In genomic region chr1:155134322-155134721, GRCh38 we compare ENCODE assay signal across 8 cellular contexts. TPM values are rescaled to one million over a fixed set of nuclear protein-coding genes. Genes with fewer than 3 reads are reported as not detected.
DNase-seq lines count a peak whose midpoint lies in the region; ATAC-seq and TF ChIP-seq lines count a peak whose summit lies in the region.

No MANE protein-coding gene starts in this region.

- peaks cover 28% of the 10 kb centered on the region for H3K36me3 ChIP-seq in cardiac muscle cell
- H3K36me3 ChIP-seq in muscle layer of colon (ENCODE audit: insufficient read depth, low read length) = peaks cover 27% of the 10 kb centered on the region
- H3K36me3 ChIP-seq in urinary bladder (ENCODE audit: insufficient read depth) = no peaks in the 10 kb centered on the region

- peak overlapping the region; percentile 93 for H3K27ac ChIP-seq in cardiac muscle cell
- H3K27ac ChIP-seq in muscle layer of colon (ENCODE audit: low read depth, low read length) = peak overlapping the region; percentile 62
- peak overlapping the region; percentile 24 for H3K27ac ChIP-seq in urinary bladder (ENCODE audit: low read depth)

- H3K4me1 ChIP-seq in cardiac muscle cell (ENCODE audit: low read depth) = peaks cover 20% of the 10 kb centered on the region
- H3K4me1 ChIP-seq in muscle layer of colon (ENCODE audit: insufficient read depth, low read length) = peaks cover 38% of the 10 kb centered on the region
- H3K4me1 ChIP-seq in urinary bladder (ENCODE audit: insufficient read depth) = no peaks in the 10 kb centered on the region

- peaks cover 18% of the 10 kb centered on the region for H3K36me3 Mint-ChIP-seq in brain

- H3K9me3 ChIP-seq in cardiac muscle cell (ENCODE audit: low read depth) (no peaks in the 10 kb centered on the region), muscle layer of colon (ENCODE audit: low read length) (no peaks in the 10 kb centered on the region)

- H3K9ac ChIP-seq in muscle layer of colon (ENCODE audit: low read length) = peak overlapping the region; percentile 98

- peak overlapping the region; percentile 92 to 98 (median 94) for H3K4me3 Mint-ChIP-seq in brain

- H3K27me3 ChIP-seq in cardiac muscle cell (no peaks in the 10 kb centered on the region), muscle layer of colon (ENCODE audit: control insufficient read depth in 1 of 2, insufficient read depth in 2 of 2, low read length in 2 of 2) (no peaks in the 10 kb centered on the region)

- no peak for ATAC-seq in left ventricle myocardium superior

- 68% methylated on average over 1 of the region's 1 CpG for WGBS in urinary bladder

- no peak for DNase-seq in cardiac muscle cell (ENCODE audit: low read depth in 1 of 2, low spot score in 1 of 2)
- DNase-seq in left ventricle myocardium superior = no peak
- no peak for DNase-seq in GM19238 (ENCODE audit: insufficient read length, low spot score)
- DNase-seq in DMS79 (lab: John Stamatoyannopoulos, UW) = no peak
- DNase-seq in glomerular visceral epithelial cell (ENCODE audit: extremely low spot score) = no peak

- TF ChIP-seq CTCF in cardiac muscle cell (IDR thresholded peaks at IDR 0.05; ENCODE audit: low read depth, low read length) (no peak), brain (conservative IDR thresholded peaks at IDR 0.05) (no peak)

- no peaks in the 10 kb centered on the region for H3K9me3 Mint-ChIP-seq in brain

- intact Hi-C loops in left ventricle myocardium superior (cut with micrococcal nuclease) = no loop called here

- peak overlapping the region in 4 of 5 experiments; percentile 99 to 100 (median 100) for H3K27ac Mint-ChIP-seq in brain

- peaks cover 74% of the 10 kb centered on the region for H3K4me1 Mint-ChIP-seq in brain

- peaks cover 8% of the 10 kb centered on the region for H3K27me3 Mint-ChIP-seq in brain

- H3K4me3 ChIP-seq in cardiac muscle cell (no peak overlapping the region), muscle layer of colon (ENCODE audit: low read depth in 1 of 2, low read length in 2 of 2) (no peak overlapping the region), urinary bladder (ENCODE audit: low read depth, low read length) (no peak overlapping the region)

RNA-seq across cellular contexts. Expression of gene SLC50A1, which starts 1.3 kb away (rescaled TPM):
- total RNA-seq in cardiac muscle cell = 18.4 and 20.9 TPM in 2 replicates
- 45.1 and 50.7 TPM in 2 replicates for polyA plus RNA-seq in cardiac muscle cell
- 8.8 TPM for total RNA-seq in left ventricle myocardium superior
- polyA plus RNA-seq in brain (ENCODE audit: insufficient read depth, low read depth, low replicate concordance) = 27.2 TPM
- total RNA-seq in urinary bladder = 19.5 TPM
- polyA plus RNA-seq in urinary bladder = 31.7 TPM

RNA-seq across cellular contexts. Expression of gene DPM3, which starts 6.0 kb away (rescaled TPM):
- total RNA-seq in cardiac muscle cell (102 and 114 TPM in 2 replicates), left ventricle myocardium superior (52.4 TPM), urinary bladder (15.8 TPM)
- polyA plus RNA-seq in cardiac muscle cell (105 and 110 TPM in 2 replicates), brain (ENCODE audit: insufficient read depth, low read depth, low replicate concordance) (167 TPM), urinary bladder (205 TPM)

RNA-seq across cellular contexts. Expression of gene EFNA1, which starts 6.6 kb away (rescaled TPM):
- total RNA-seq in cardiac muscle cell (39.1 and 43.1 TPM in 2 replicates), left ventricle myocardium superior (51.0 TPM), urinary bladder (31.1 TPM)
- polyA plus RNA-seq in cardiac muscle cell (83.5 and 104 TPM in 2 replicates), brain (ENCODE audit: insufficient read depth, low read depth, low replicate concordance) (16.6 TPM), urinary bladder (44.6 TPM)

RNA-seq across cellular contexts. Expression of gene KRTCAP2, which starts 38.8 kb away (rescaled TPM):
- 122 and 124 TPM in 2 replicates for total RNA-seq in cardiac muscle cell
- polyA plus RNA-seq in cardiac muscle cell = 357 and 428 TPM in 2 replicates
- total RNA-seq in left ventricle myocardium superior = 134 TPM
- polyA plus RNA-seq in brain (ENCODE audit: insufficient read depth, low read depth, low replicate concordance) = 390 TPM
- 53.0 TPM for total RNA-seq in urinary bladder
- 266 TPM for polyA plus RNA-seq in urinary bladder

RNA-seq across cellular contexts. Expression of gene TRIM46, which starts 39.3 kb away (rescaled TPM):
- total RNA-seq in cardiac muscle cell (3.6 and 5.4 TPM in 2 replicates), left ventricle myocardium superior (0.22 TPM), urinary bladder (0.85 TPM)
- polyA plus RNA-seq in cardiac muscle cell (2.9 and 3.2 TPM in 2 replicates), brain (ENCODE audit: insufficient read depth, low read depth, low replicate concordance) (11.0 TPM), urinary bladder (1.1 TPM)

Comparison
In these comparisons a context has a peak if more than half of its experiments do, and no peak if none do; other contexts are left out.
1. H3K27ac ChIP-seq: peak in every context shown above with its lines; median percentile 93 in cardiac muscle cell; 62 in muscle layer of colon; 24 in urinary bladder.